ENCODE assay signal across 28 cellular contexts in genomic region chr9:17059465-17059864, GRCh38.
"Had no signal": no experiment of that assay in that cellular context is flagged by ENCODE, and none has a peak within 500 bp of the region (broad histone marks: within the 10 kb centered on the region; RNA-seq: fewer than 3 reads in every experiment).

No MANE protein-coding gene starts in this region.

- H3K27ac ChIP-seq: colonic mucosa, coronary artery, dorsolateral prefrontal cortex, epithelial cell of prostate, esophagus muscularis mucosa, esophagus squamous epithelium, foreskin keratinocyte, gastrocnemius medialis, gastroesophageal sphincter, heart left ventricle, heart right ventricle had no signal

- H3K4me3 ChIP-seq: colonic mucosa, coronary artery, dorsolateral prefrontal cortex, esophagus muscularis mucosa, esophagus squamous epithelium, gastrocnemius medialis, gastroesophageal sphincter, heart left ventricle, heart right ventricle had no signal

- FAIRE-seq: colon, endometrium, endothelial cell of umbilical vein, frontal cortex had no signal

- H3K36me3 ChIP-seq: colonic mucosa, esophagus muscularis mucosa, esophagus squamous epithelium, gastrocnemius medialis, gastroesophageal sphincter, heart left ventricle, heart right ventricle had no signal

- DNase-seq: colonic mucosa; cortex of kidney; dermis blood vessel endothelial cell; dorsolateral prefrontal cortex; effector CD4-positive, alpha-beta T cell; effector CD8-positive, alpha-beta T cell; effector memory CD4-positive, alpha-beta T cell; effector memory CD8-positive, alpha-beta T cell; endodermal cell; erythroblast; esophagus squamous epithelium; foreskin fibroblast; foreskin keratinocyte; foreskin melanocyte; gastrocnemius medialis; glutamatergic neuron; head of caudate nucleus; heart left ventricle; heart right ventricle had no signal

- H3K9me3 ChIP-seq: colonic mucosa, esophagus muscularis mucosa, esophagus squamous epithelium, gastrocnemius medialis, gastroesophageal sphincter, heart left ventricle, heart right ventricle had no signal

- H3K27me3 ChIP-seq: colonic mucosa, esophagus muscularis mucosa, esophagus squamous epithelium, foreskin keratinocyte, gastrocnemius medialis, gastroesophageal sphincter, heart left ventricle, heart right ventricle had no signal

- H3K4me1 ChIP-seq: colonic mucosa, esophagus muscularis mucosa, esophagus squamous epithelium, foreskin keratinocyte, gastrocnemius medialis, gastroesophageal sphincter, heart left ventricle, heart right ventricle had no signal

- ATAC-seq: effector memory CD8-positive, alpha-beta T cell; esophagus mucosa; foreskin keratinocyte; gastrocnemius medialis; gastroesophageal sphincter; heart left ventricle; heart right ventricle had no signal
